8 cellular contexts compared by ENCODE assay signal in the genomic region with DNA sequence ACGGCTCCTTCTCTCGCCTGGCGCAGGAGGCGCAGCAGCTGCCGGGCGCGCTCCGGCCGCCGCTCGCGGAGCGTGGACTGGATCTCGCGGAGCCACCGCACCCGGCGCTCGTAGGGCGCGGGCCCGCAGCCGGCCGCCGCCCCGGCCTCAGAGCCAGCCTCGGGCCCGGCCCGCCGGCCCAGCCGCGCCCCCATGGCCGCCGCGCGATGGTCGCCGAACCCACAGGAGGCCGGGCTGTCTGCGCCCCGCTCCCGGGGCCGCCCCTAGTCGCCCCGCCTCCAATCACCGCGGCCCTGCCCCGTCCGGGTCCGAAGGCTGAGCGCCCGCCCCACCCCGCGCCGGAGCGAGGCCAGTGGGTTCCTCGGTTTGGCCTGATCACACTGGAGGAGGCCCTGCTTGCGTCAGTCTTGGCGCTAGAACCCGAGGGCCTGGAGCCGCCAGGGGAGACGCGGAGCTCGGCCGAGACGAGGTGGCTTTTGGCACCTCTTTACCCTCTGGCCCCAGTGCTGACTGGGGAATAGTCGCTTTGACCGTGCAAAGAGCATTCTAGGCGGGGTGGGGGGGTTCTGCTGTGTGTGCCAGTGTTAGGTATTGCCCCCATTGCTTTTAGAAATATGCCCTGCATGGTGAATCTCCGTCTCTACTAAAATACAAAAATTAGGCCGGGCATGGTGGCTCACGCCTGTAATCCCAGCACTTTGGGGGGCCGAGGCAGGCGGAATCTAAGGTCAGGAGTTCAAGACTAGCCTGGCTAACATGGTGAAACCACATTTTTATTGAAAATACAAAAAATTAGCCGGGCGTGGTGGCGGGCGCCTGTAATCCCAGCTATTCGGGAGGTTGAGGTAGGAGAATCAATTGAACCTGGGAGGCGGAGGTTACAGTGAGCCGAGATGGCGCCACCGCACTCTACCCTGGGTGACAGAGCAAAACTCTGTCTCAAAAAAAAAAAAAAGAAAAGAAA. TPM values are rescaled to one million over a fixed set of nuclear protein-coding genes. Genes with fewer than 3 reads are reported as not detected.
DNase-seq lines count a peak whose midpoint lies in the region; ATAC-seq and TF ChIP-seq lines count a peak whose summit lies in the region.

A gene with protein sequence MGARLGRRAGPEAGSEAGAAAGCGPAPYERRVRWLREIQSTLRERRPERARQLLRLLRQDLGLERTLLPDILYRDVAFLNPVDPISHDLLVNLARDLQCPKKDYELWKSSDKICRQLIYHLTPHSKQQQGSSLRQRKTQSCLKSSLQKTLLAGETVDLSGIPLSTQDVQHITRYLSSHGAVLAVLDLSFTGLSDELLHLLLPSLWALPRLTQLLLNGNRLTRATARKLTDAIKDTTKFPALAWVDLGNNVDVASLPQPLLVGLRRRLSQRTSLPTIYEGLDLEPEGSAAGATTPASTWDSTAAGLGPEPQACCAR (minus strand): TSS at position 228 of the 964 bp plus-strand sequence. CDS start 34 bp downstream, at position 194.

- ATAC-seq in HG02763 (IDR thresholded peaks at IDR 0.05; ENCODE audit: unreplicated experiment) (peak; percentile 67), upper lobe of right lung (peak; percentile 91)
- ATAC-seq in activated naive CD4-positive, alpha-beta T cell treated with anti-CD3 and anti-CD28 coated beads, Interleukin-2, amount 50 U/mL, for 72 hours: peak; percentile 79 to 83

- CTCF ChIA-PET in activated naive CD4-positive, alpha-beta T cell treated with anti-CD3 and anti-CD28 coated beads for 36 hours (lab: Charles Lee): interaction anchor here (0.6 kb wide), 1 partner anchor 358 kb away, joined by 3 read pairs; no protein-coding TSS in a partner anchor

- H3K36me3 Mint-ChIP-seq in activated naive CD4-positive, alpha-beta T cell treated with anti-CD3 and anti-CD28 coated beads for 36 hours (ENCODE audit: low read depth): no peaks in the 10 kb centered on the region
- H3K36me3 Mint-ChIP-seq in activated naive CD4-positive, alpha-beta T cell treated with anti-CD3 and anti-CD28 coated beads, Interleukin-2, amount 50 U/mL, for 72 hours: no peaks in the 10 kb centered on the region
- H3K36me3 Mint-ChIP-seq in nephron progenitor cell (ENCODE audit: low read depth): no peaks in the 10 kb centered on the region

- H3K9me3 Mint-ChIP-seq in activated naive CD4-positive, alpha-beta T cell treated with anti-CD3 and anti-CD28 coated beads for 36 hours: no peaks in the 10 kb centered on the region
- H3K9me3 Mint-ChIP-seq in activated naive CD4-positive, alpha-beta T cell treated with anti-CD3 and anti-CD28 coated beads, Interleukin-2, amount 50 U/mL, for 72 hours: no peaks in the 10 kb centered on the region
- no peaks in the 10 kb centered on the region for H3K9me3 Mint-ChIP-seq in nephron progenitor cell

- H3K27ac Mint-ChIP-seq in activated naive CD4-positive, alpha-beta T cell treated with anti-CD3 and anti-CD28 coated beads for 36 hours: no peak within 1 kb of the TSS
- peak within 1 kb of the TSS in 1 of 2 donors; percentile 90 for H3K27ac Mint-ChIP-seq in activated naive CD4-positive, alpha-beta T cell treated with anti-CD3 and anti-CD28 coated beads, Interleukin-2, amount 50 U/mL, for 72 hours
- H3K27ac Mint-ChIP-seq in nephron progenitor cell: peak within 1 kb of the TSS; percentile 79

- no peak for TF ChIP-seq CTCF in nephron progenitor cell (IDR thresholded peaks at IDR 0.05)
- TF ChIP-seq CTCF in upper lobe of right lung (IDR thresholded peaks at IDR 0.05): no peak

- H3K27ac ChIP-seq in upper lobe of right lung: peak within 1 kb of the TSS; percentile 74

- no peaks in the 10 kb centered on the region for H3K9me3 ChIP-seq in upper lobe of right lung

- no peaks in the 10 kb centered on the region for H3K36me3 ChIP-seq in upper lobe of right lung

- peak within 1 kb of the TSS; percentile 72 for H3K4me3 Mint-ChIP-seq in activated naive CD4-positive, alpha-beta T cell treated with anti-CD3 and anti-CD28 coated beads for 36 hours
- peak within 1 kb of the TSS; percentile 92 for H3K4me3 Mint-ChIP-seq in nephron progenitor cell

- H3K4me3 ChIP-seq in upper lobe of right lung: peak within 1 kb of the TSS; percentile 58

- H3K27me3 Mint-ChIP-seq in activated naive CD4-positive, alpha-beta T cell treated with anti-CD3 and anti-CD28 coated beads for 36 hours (ENCODE audit: low read depth): peaks cover 13% of the 10 kb centered on the region
- peaks cover 3% of the 10 kb centered on the region for H3K27me3 Mint-ChIP-seq in nephron progenitor cell (ENCODE audit: low read depth, poor library complexity)

- H3K4me1 ChIP-seq in upper lobe of right lung: peaks cover 13% of the 10 kb centered on the region

- peaks cover 4% of the 10 kb centered on the region for H3K4me1 Mint-ChIP-seq in activated naive CD4-positive, alpha-beta T cell treated with anti-CD3 and anti-CD28 coated beads for 36 hours (ENCODE audit: low read depth)
- peaks cover 30% of the 10 kb centered on the region for H3K4me1 Mint-ChIP-seq in nephron progenitor cell

- DNase-seq in activated naive CD4-positive, alpha-beta T cell treated with anti-CD3 and anti-CD28 coated beads for 36 hours: no peak
- no peak for DNase-seq in activated naive CD4-positive, alpha-beta T cell (lab: John Stamatoyannopoulos, UW)
- peak; percentile 52 to 85 for DNase-seq in NCI-H446 (lab: John Stamatoyannopoulos, UW)
- peak in 1 of 2 donors; percentile 56 for DNase-seq in activated naive CD4-positive, alpha-beta T cell treated with anti-CD3 and anti-CD28 coated beads, Interleukin-2, amount 50 U/mL, for 72 hours (ENCODE audit: low spot score in 2 of 2)
- DNase-seq in globus pallidus (ENCODE audit: low spot score): peak; percentile 73
- peak; percentile 89 for DNase-seq in nephron progenitor cell
- DNase-seq in upper lobe of right lung: peak; percentile 94

- H3K27me3 ChIP-seq in upper lobe of right lung: no peaks in the 10 kb centered on the region

- intact Hi-C loops in activated naive CD4-positive, alpha-beta T cell treated with anti-CD3 and anti-CD28 coated beads for 36 hours (cut with micrococcal nuclease): no loop called here
- intact Hi-C loops in upper lobe of right lung (cut with DNase I): no loop called here

RNA-seq across cellular contexts. Expression of the gene that starts here (rescaled TPM):
- under 1 TPM in 1 of 2 experiments, not detected in 1; 0.25 TPM for total RNA-seq in activated naive CD4-positive, alpha-beta T cell treated with anti-CD3 and anti-CD28 coated beads for 36 hours
- total RNA-seq in activated naive CD4-positive, alpha-beta T cell treated with anti-CD3 and anti-CD28 coated beads, Interleukin-2, amount 50 U/mL, for 72 hours: 1 to 10 TPM in 1 of 2 donors, under 1 TPM in 1; 0.91 to 1.1 TPM
- 10.8 TPM for total RNA-seq in upper lobe of right lung

Comparison
In these comparisons a context has a peak if more than half of its experiments do, and no peak if none do; other contexts are left out.
1. DNase-seq: peak in NCI-H446 (2 of 2), globus pallidus (single experiment), nephron progenitor cell (single experiment) and upper lobe of right lung (single experiment); none in activated naive CD4-positive, alpha-beta T cell treated with anti-CD3 and anti-CD28 coated beads for 36 hours (single experiment) and activated naive CD4-positive, alpha-beta T cell (0 of 4).
2. Peak in every context shown above with its lines, with median percentiles within 50 percentile points of each other: ATAC-seq.